1 cellular context compared by ENCODE assay signal in the genomic region with DNA sequence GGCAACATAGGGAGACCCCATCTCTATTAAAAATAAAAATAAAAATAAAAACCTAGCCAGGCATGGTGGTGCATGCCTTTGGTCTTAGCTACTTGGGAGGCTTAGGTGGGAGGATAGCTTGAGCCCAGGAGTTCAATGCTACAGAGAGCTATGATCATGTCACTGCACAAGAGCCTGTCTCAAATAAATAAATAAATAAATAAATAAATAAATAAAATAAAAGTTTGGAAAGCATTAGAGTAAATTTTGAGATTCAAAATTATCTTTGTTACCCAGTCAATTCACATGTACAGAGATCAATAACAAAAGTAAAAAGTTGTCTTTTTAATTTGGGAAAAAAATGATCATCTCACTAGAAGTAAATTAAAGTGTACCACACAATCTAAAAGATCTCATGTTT.
TF ChIP-seq lines count a peak whose summit lies in the region.

No MANE protein-coding gene starts in this region.

TF ChIP-seq in HEK293, 187 proteins besides CTCF, POLR2A, EP300 and RAD21 (continued from another document):
- no peak for TF ChIP-seq ZNF211 (tag by site-specific recombination; IDR thresholded peaks at IDR 0.05; ENCODE audit: low read depth)
- TF ChIP-seq, protein P1, sequence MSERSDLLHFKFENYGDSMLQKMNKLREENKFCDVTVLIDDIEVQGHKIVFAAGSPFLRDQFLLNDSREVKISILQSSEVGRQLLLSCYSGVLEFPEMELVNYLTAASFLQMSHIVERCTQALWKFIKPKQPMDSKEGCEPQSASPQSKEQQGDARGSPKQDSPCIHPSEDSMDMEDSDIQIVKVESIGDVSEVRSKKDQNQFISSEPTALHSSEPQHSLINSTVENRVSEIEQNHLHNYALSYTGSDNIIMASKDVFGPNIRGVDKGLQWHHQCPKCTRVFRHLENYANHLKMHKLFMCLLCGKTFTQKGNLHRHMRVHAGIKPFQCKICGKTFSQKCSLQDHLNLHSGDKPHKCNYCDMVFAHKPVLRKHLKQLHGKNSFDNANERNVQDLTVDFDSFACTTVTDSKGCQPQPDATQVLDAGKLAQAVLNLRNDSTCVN (tag by site-specific recombination; optimal IDR thresholded peaks at IDR 0.05) = no peak
- TF ChIP-seq KLF7 (tag by site-specific recombination; IDR thresholded peaks at IDR 0.05; ENCODE audit: borderline replicate concordance) = no peak
- TF ChIP-seq ZNF768 (tag by site-specific recombination; IDR thresholded peaks at IDR 0.05) = no peak
- TF ChIP-seq ZNF221 (tag by site-specific recombination; IDR thresholded peaks at IDR 0.05; ENCODE audit: borderline replicate concordance) = no peak
- no peak for TF ChIP-seq ZNF274 (IDR thresholded peaks at IDR 0.05; ENCODE audit: low read length)
- no peak for TF ChIP-seq ZNF274 (tag by site-specific recombination; IDR thresholded peaks at IDR 0.05; ENCODE audit: borderline replicate concordance)
- TF ChIP-seq ZNF830 (tag by site-specific recombination; IDR thresholded peaks at IDR 0.05; ENCODE audit: low read depth) = no peak
- TF ChIP-seq, protein P2, sequence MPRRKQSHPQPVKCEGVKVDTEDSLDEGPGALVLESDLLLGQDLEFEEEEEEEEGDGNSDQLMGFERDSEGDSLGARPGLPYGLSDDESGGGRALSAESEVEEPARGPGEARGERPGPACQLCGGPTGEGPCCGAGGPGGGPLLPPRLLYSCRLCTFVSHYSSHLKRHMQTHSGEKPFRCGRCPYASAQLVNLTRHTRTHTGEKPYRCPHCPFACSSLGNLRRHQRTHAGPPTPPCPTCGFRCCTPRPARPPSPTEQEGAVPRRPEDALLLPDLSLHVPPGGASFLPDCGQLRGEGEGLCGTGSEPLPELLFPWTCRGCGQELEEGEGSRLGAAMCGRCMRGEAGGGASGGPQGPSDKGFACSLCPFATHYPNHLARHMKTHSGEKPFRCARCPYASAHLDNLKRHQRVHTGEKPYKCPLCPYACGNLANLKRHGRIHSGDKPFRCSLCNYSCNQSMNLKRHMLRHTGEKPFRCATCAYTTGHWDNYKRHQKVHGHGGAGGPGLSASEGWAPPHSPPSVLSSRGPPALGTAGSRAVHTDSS (tag by site-specific recombination; IDR thresholded peaks at IDR 0.05) = no peak
- no peak for TF ChIP-seq ZNF416 (tag by site-specific recombination; IDR thresholded peaks at IDR 0.05)
- TF ChIP-seq ZNF701 (tag by site-specific recombination; IDR thresholded peaks at IDR 0.05) = no peak
- TF ChIP-seq, protein P3, sequence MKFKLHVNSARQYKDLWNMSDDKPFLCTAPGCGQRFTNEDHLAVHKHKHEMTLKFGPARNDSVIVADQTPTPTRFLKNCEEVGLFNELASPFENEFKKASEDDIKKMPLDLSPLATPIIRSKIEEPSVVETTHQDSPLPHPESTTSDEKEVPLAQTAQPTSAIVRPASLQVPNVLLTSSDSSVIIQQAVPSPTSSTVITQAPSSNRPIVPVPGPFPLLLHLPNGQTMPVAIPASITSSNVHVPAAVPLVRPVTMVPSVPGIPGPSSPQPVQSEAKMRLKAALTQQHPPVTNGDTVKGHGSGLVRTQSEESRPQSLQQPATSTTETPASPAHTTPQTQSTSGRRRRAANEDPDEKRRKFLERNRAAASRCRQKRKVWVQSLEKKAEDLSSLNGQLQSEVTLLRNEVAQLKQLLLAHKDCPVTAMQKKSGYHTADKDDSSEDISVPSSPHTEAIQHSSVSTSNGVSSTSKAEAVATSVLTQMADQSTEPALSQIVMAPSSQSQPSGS (tag by site-specific recombination; IDR thresholded peaks at IDR 0.05; ENCODE audit: low read depth) = no peak
- no peak for TF ChIP-seq GLI2 (tag by site-specific recombination; IDR thresholded peaks at IDR 0.05; ENCODE audit: borderline replicate concordance, low read depth)
- TF ChIP-seq, protein P4, sequence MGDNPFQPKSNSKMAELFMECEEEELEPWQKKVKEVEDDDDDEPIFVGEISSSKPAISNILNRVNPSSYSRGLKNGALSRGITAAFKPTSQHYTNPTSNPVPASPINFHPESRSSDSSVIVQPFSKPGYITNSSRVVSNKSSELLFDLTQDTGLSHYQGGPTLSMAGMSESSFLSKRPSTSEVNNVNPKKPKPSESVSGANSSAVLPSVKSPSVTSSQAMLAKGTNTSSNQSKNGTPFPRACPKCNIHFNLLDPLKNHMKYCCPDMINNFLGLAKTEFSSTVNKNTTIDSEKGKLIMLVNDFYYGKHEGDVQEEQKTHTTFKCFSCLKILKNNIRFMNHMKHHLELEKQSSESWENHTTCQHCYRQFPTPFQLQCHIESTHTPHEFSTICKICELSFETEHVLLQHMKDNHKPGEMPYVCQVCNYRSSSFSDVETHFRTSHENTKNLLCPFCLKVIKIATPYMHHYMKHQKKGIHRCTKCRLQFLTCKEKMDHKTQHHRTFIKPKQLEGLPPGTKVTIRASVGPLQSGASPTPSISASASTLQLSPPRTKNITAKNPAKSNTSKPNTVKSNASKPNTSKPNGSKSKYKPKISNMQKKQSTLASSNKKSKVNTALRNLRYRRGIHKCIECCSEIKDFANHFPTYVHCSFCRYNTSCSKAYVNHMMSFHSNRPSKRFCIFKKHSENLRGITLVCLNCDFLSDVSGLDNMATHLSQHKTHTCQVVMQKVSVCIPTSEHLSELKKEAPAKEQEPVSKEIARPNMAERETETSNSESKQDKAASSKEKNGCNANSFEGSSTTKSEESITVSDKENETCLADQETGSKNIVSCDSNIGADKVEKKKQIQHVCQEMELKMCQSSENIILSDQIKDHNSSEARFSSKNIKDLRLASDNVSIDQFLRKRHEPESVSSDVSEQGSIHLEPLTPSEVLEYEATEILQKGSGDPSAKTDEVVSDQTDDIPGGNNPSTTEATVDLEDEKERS (tag by site-specific recombination; IDR thresholded peaks at IDR 0.05) = no peak
- TF ChIP-seq ZNF37A (tag by site-specific recombination; IDR thresholded peaks at IDR 0.05) = no peak
- TF ChIP-seq HOXD13 (CRISPR knock-in tag; IDR thresholded peaks at IDR 0.05; ENCODE audit: borderline replicate concordance) = no peak
- no peak for TF ChIP-seq MEIS1 (CRISPR knock-in tag; IDR thresholded peaks at IDR 0.05; ENCODE audit: borderline replicate concordance)
- TF ChIP-seq ZNF174 (tag by site-specific recombination; IDR thresholded peaks at IDR 0.05) = no peak
- TF ChIP-seq ZNF837 (tag by site-specific recombination; IDR thresholded peaks at IDR 0.05) = no peak
- no peak for TF ChIP-seq ZNF677 (tag by site-specific recombination; IDR thresholded peaks at IDR 0.05)
- TF ChIP-seq SP7 (tag by site-specific recombination; IDR thresholded peaks at IDR 0.05) = no peak
- no peak for TF ChIP-seq KLF10 (tag by site-specific recombination; IDR thresholded peaks at IDR 0.05)
- TF ChIP-seq KLF8 (tag by site-specific recombination; IDR thresholded peaks at IDR 0.05) = no peak
- no peak for TF ChIP-seq FEZF1 (tag by site-specific recombination; IDR thresholded peaks at IDR 0.05)
- TF ChIP-seq ZNF394 (tag by site-specific recombination; IDR thresholded peaks at IDR 0.05; ENCODE audit: borderline replicate concordance) = peak; percentile 55; the same call in 1 of the 2 replicates
- TF ChIP-seq ZNF629 (tag by site-specific recombination; IDR thresholded peaks at IDR 0.05) = no peak
- no peak for TF ChIP-seq GLIS2 (tag by site-specific recombination; IDR thresholded peaks at IDR 0.05)
- TF ChIP-seq ZNF292 (tag by site-specific recombination; IDR thresholded peaks at IDR 0.05; ENCODE audit: borderline replicate concordance, low read depth) = no peak
- no peak for TF ChIP-seq ZNF544 (tag by site-specific recombination; IDR thresholded peaks at IDR 0.05)
- TF ChIP-seq, protein P5, sequence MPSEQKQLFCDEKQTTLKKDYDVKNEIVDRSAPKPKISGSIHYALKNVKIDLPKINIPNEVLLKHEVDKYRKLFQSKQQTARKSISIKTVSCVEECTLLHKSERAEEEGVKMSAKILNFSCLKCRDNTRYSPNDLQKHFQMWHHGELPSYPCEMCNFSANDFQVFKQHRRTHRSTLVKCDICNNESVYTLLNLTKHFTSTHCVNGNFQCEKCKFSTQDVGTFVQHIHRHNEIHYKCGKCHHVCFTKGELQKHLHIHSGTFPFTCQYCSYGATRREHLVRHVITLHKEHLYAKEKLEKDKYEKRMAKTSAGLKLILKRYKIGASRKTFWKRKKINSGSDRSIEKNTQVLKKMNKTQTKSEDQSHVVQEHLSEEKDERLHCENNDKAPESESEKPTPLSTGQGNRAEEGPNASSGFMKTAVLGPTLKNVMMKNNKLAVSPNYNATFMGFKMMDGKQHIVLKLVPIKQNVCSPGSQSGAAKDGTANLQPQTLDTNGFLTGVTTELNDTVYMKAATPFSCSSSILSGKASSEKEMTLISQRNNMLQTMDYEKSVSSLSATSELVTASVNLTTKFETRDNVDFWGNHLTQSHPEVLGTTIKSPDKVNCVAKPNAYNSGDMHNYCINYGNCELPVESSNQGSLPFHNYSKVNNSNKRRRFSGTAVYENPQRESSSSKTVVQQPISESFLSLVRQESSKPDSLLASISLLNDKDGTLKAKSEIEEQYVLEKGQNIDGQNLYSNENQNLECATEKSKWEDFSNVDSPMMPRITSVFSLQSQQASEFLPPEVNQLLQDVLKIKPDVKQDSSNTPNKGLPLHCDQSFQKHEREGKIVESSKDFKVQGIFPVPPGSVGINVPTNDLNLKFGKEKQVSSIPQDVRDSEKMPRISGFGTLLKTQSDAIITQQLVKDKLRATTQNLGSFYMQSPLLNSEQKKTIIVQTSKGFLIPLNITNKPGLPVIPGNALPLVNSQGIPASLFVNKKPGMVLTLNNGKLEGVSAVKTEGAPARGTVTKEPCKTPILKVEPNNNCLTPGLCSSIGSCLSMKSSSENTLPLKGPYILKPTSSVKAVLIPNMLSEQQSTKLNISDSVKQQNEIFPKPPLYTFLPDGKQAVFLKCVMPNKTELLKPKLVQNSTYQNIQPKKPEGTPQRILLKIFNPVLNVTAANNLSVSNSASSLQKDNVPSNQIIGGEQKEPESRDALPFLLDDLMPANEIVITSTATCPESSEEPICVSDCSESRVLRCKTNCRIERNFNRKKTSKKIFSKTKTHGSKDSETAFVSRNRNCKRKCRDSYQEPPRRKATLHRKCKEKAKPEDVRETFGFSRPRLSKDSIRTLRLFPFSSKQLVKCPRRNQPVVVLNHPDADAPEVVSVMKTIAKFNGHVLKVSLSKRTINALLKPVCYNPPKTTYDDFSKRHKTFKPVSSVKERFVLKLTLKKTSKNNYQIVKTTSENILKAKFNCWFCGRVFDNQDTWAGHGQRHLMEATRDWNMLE (tag by site-specific recombination; conservative IDR thresholded peaks at IDR 0.05; ENCODE audit: low read depth) = peak; percentile 57; the same call in 1 of the 2 replicates
- TF ChIP-seq ZNF140 (tag by site-specific recombination; IDR thresholded peaks at IDR 0.05) = peak; percentile 30; the same call in 1 of the 2 replicates
- TF ChIP-seq, protein P6, sequence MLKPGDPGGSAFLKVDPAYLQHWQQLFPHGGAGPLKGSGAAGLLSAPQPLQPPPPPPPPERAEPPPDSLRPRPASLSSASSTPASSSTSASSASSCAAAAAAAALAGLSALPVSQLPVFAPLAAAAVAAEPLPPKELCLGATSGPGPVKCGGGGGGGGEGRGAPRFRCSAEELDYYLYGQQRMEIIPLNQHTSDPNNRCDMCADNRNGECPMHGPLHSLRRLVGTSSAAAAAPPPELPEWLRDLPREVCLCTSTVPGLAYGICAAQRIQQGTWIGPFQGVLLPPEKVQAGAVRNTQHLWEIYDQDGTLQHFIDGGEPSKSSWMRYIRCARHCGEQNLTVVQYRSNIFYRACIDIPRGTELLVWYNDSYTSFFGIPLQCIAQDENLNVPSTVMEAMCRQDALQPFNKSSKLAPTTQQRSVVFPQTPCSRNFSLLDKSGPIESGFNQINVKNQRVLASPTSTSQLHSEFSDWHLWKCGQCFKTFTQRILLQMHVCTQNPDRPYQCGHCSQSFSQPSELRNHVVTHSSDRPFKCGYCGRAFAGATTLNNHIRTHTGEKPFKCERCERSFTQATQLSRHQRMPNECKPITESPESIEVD (tag by site-specific recombination; IDR thresholded peaks at IDR 0.05) = no peak
- TF ChIP-seq, protein P7, sequence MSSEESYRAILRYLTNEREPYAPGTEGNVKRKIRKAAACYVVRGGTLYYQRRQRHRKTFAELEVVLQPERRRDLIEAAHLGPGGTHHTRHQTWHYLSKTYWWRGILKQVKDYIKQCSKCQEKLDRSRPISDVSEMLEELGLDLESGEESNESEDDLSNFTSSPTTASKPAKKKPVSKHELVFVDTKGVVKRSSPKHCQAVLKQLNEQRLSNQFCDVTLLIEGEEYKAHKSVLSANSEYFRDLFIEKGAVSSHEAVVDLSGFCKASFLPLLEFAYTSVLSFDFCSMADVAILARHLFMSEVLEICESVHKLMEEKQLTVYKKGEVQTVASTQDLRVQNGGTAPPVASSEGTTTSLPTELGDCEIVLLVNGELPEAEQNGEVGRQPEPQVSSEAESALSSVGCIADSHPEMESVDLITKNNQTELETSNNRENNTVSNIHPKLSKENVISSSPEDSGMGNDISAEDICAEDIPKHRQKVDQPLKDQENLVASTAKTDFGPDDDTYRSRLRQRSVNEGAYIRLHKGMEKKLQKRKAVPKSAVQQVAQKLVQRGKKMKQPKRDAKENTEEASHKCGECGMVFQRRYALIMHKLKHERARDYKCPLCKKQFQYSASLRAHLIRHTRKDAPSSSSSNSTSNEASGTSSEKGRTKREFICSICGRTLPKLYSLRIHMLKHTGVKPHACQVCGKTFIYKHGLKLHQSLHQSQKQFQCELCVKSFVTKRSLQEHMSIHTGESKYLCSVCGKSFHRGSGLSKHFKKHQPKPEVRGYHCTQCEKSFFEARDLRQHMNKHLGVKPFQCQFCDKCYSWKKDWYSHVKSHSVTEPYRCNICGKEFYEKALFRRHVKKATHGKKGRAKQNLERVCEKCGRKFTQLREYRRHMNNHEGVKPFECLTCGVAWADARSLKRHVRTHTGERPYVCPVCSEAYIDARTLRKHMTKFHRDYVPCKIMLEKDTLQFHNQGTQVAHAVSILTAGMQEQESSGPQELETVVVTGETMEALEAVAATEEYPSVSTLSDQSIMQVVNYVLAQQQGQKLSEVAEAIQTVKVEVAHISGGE (tag by site-specific recombination; conservative IDR thresholded peaks at IDR 0.05; ENCODE audit: low read depth) = peak; percentile 38; the same call in 1 of the 2 replicates
- TF ChIP-seq ZFP69B (tag by site-specific recombination; IDR thresholded peaks at IDR 0.05) = no peak
- no peak for TF ChIP-seq ZNF302 (tag by site-specific recombination; IDR thresholded peaks at IDR 0.05; ENCODE audit: low read depth)
- no peak for TF ChIP-seq ZNF214 (tag by site-specific recombination; IDR thresholded peaks at IDR 0.05; ENCODE audit: borderline replicate concordance)
- TF ChIP-seq ZNF623 (tag by site-specific recombination; IDR thresholded peaks at IDR 0.05) = peak; percentile 42; the same call in 1 of the 2 replicates
- TF ChIP-seq YY1 (tag by site-specific recombination; IDR thresholded peaks at IDR 0.05) = no peak
- no peak for TF ChIP-seq ZNF785 (tag by site-specific recombination; IDR thresholded peaks at IDR 0.05)
- TF ChIP-seq ZNF24 (tag by site-specific recombination; IDR thresholded peaks at IDR 0.05) = no peak
- peak; percentile 47 for TF ChIP-seq ZNF555 (tag by site-specific recombination; conservative IDR thresholded peaks at IDR 0.05)
- no peak for TF ChIP-seq ZNF266 (tag by site-specific recombination; IDR thresholded peaks at IDR 0.05; ENCODE audit: low read depth)
- no peak for TF ChIP-seq ZSCAN30 (tag by site-specific recombination; IDR thresholded peaks at IDR 0.05)
- TF ChIP-seq ZNF76 (tag by site-specific recombination; IDR thresholded peaks at IDR 0.05; ENCODE audit: borderline replicate concordance, low read depth) = no peak
